In genomic region chr3:121749276-121750086, GRCh38 we compare ENCODE assay signal across 8 cellular contexts. TPM values are rescaled to one million over a fixed set of nuclear protein-coding genes. Genes with fewer than 3 reads are reported as not detected.
DNase-seq lines count a peak whose midpoint lies in the region; ATAC-seq, FAIRE-seq and TF ChIP-seq lines count a peak whose summit lies in the region.

GOLGB1 (minus strand) TSS chr3:121749741; CDS start chr3:121730971, 18,770 bp downstream.

- POLR2A ChIA-PET in AG04450 (lab: Yijun Ruan, JAX): no interaction called here

- peak within 1 kb of the TSS; percentile 92 for H3K4me3 ChIP-seq in AG04450 (ENCODE audit: low read depth, low read length)
- H3K4me3 ChIP-seq in bronchial epithelial cell (ENCODE audit: low read depth, low read length): peak within 1 kb of the TSS; percentile 85
- H3K4me3 ChIP-seq in small intestine (ENCODE audit: low read depth in 1 of 2, low read length in 2 of 2): peak within 1 kb of the TSS; percentile 65 to 92

- peaks cover 0 to 7% of the 10 kb centered on the region in 2 donors for H3K4me1 ChIP-seq in small intestine (ENCODE audit: control insufficient read depth in 2 of 2, insufficient read depth in 1 of 2, low read depth in 1 of 2, low read length in 1 of 2)

- 0% methylated on average over 48 to 51 of the region's 51 CpGs for WGBS in small intestine, 3 donors

- DNase-seq in AG04450 (ENCODE audit: low read depth, low spot score) (peak; percentile 97), NCI-H2196 treated with DMSO at 0.1 percent for 48 hours (lab: John Stamatoyannopoulos, UW; ENCODE audit: unreplicated experiment) (peak; percentile 100), bronchial epithelial cell (ENCODE audit: low read depth) (peak; percentile 100), iPS-NIHi11 (ENCODE audit: low spot score) (peak; percentile 94), small intestine (peak; percentile 100)

- ATAC-seq in GM18907 (IDR thresholded peaks at IDR 0.05; ENCODE audit: unreplicated experiment) (peak; percentile 98), HG03139 (IDR thresholded peaks at IDR 0.05; ENCODE audit: unreplicated experiment) (peak; percentile 97)

- CTCF ChIA-PET in AG04450 (lab: Charles Lee): interaction anchor here (0.6 kb wide), 1 partner anchor 24 kb away, joined by 3 read pairs; no protein-coding TSS in a partner anchor

- H3K9me3 ChIP-seq in AG04450 (ENCODE audit: control insufficient read depth, insufficient read depth, low read length): peaks cover 4% of the 10 kb centered on the region; the same call in 1 of the 2 replicates
- H3K9me3 ChIP-seq in small intestine (ENCODE audit: control insufficient read depth, low read depth): no peaks in the 10 kb centered on the region

- H3K27me3 ChIP-seq in AG04450 (ENCODE audit: control insufficient read depth, insufficient read depth, low read length): no peaks in the 10 kb centered on the region
- H3K27me3 ChIP-seq in bronchial epithelial cell (ENCODE audit: control insufficient read depth, insufficient read depth, low read length): no peaks in the 10 kb centered on the region
- H3K27me3 ChIP-seq in small intestine (ENCODE audit: control insufficient read depth in 2 of 2, insufficient read depth in 2 of 2, low read length in 2 of 2): no peaks in the 10 kb centered on the region

- H3K36me3 ChIP-seq in bronchial epithelial cell (ENCODE audit: control insufficient read depth, insufficient read depth, low read length) (no peaks in the 10 kb centered on the region), small intestine (ENCODE audit: control insufficient read depth in 2 of 2, insufficient read depth in 2 of 2, low read length in 2 of 2) (no peaks in the 10 kb centered on the region)

- peak within 1 kb of the TSS; percentile 93 for H3K27ac ChIP-seq in AG04450 (ENCODE audit: low read depth, low read length)
- H3K27ac ChIP-seq in VCaP: peak within 1 kb of the TSS; percentile 93
- H3K27ac ChIP-seq in small intestine (ENCODE audit: low read depth in 1 of 2, low read length in 1 of 2): peak within 1 kb of the TSS; percentile 99 to 100

- FAIRE-seq in bronchial epithelial cell (lab: Jason Lieb, UNC) (peak; percentile 100), small intestine (lab: Jason Lieb, UNC) (peak; percentile 94)

- TF ChIP-seq CTCF in AG04450 (IDR thresholded peaks at IDR 0.05; ENCODE audit: low read depth, low read length): peak; percentile 24
- no peak for TF ChIP-seq CTCF in VCaP (conservative IDR thresholded peaks at IDR 0.05)
- no peak for TF ChIP-seq CTCF in bronchial epithelial cell (IDR thresholded peaks at IDR 0.05; ENCODE audit: insufficient read depth, low read length, severe bottlenecking)

RNA-seq across cellular contexts. Expression of gene GOLGB1, which starts in this region (rescaled TPM):
- polyA plus RNA-seq in AG04450 (2011; rRNA removed) (30.3 and 35.7 TPM in 2 replicates), small intestine (10 to 100 TPM; 17.3 to 28.9 (median 22.2) TPM)
- polyA minus RNA-seq in AG04450 (2011; rRNA and poly(A)+ RNA removed): 36.4 and 38.9 TPM in 2 replicates
- 30.0 and 45.2 TPM in 2 replicates for total RNA-seq in bronchial epithelial cell

Comparison
In these comparisons a context has a peak if more than half of its experiments do, and no peak if none do; other contexts are left out.
1. Peak in every context shown above with its lines: DNase-seq, ATAC-seq, H3K4me3 ChIP-seq and H3K27ac ChIP-seq.